Comparison of ENCODE assay signal across 24 cellular contexts in the genomic region with DNA sequence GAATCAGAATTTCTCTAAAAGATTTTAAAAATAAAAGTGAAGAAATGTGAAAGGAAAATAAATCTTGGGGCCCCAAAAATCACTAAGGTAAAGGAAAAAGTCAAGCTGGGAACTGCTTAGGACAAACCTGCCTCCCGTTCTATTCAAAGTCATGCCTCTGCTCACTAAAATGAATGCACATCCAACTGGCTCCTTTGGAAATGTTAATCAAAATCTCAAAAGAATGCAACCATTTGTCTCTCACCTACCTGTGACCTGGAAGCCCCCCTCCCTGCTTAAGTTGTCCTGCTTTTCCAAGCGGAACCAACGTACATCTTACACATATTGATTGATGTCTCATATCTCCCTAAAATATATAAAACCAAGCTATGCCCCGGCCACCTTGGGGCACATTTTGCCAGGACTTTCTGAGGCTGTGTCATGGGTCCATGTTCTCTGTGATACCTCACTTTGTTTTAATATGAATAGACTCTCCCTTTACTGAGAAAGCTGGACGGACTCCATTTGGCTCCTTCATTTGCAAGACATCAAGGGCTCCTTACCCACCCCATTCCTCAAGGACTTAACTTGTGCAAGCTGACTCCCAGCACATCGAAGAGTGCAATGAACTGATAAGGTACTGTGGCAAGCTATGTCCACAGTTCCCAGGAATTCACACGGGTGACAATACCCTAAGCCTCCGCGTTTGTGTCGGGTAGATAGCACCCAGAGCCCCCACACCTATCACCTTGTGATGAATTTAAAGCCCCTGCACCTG.
"Had no signal": no experiment of that assay in that cellular context is flagged by ENCODE, and none has a peak within 500 bp of the region (broad histone marks: within the 10 kb centered on the region; RNA-seq: fewer than 3 reads in every experiment).

No MANE protein-coding gene starts in this region.

- H3K9me3 Mint-ChIP-seq: T-helper 2 cell treated with Interferon-gamma antibody and Interleukin-4, amounts not matched to agents 5 μg/mL and 100 μg/mL, for 36 hours had no signal

- H3K4me3 Mint-ChIP-seq: activated T-cell treated with anti-CD3 and anti-CD28 coated beads, Interleukin-2, amount 50 U/mL, for 72 hours; mesothelial cell of epicardium; natural killer cell treated with Interleukin-12 subunit alpha and Interleukin-12 subunit beta and Interleukin-15 and Interleukin-18, amount 100 ng/mL, for 72 hours; T-helper 2 cell treated with Interferon-gamma antibody and Interleukin-4, amounts not matched to agents 5 μg/mL and 100 μg/mL, for 36 hours had no signal

- H3K36me3 Mint-ChIP-seq: mesothelial cell of epicardium; natural killer cell treated with Interleukin-12 subunit alpha and Interleukin-12 subunit beta and Interleukin-15 and Interleukin-18, amount 100 ng/mL, for 72 hours had no signal

- ATAC-seq: activated T-cell treated with anti-CD3 and anti-CD28 coated beads, Interleukin-2, amount 50 U/mL, for 72 hours; foreskin keratinocyte; left colon; lower lobe of right lung; natural killer cell treated with Interleukin-12 subunit alpha and Interleukin-12 subunit beta and Interleukin-15 and Interleukin-18, amount 100 ng/mL, for 72 hours had no signal

- H3K4me3 ChIP-seq: dorsolateral prefrontal cortex, lower lobe of right lung, transverse colon, uterus had no signal

- H3K27ac Mint-ChIP-seq: activated T-cell treated with anti-CD3 and anti-CD28 coated beads, Interleukin-2, amount 50 U/mL, for 72 hours; mesothelial cell of epicardium; natural killer cell treated with Interleukin-12 subunit alpha and Interleukin-12 subunit beta and Interleukin-15 and Interleukin-18, amount 100 ng/mL, for 72 hours; T-helper 2 cell treated with Interferon-gamma antibody and Interleukin-4, amounts not matched to agents 5 μg/mL and 100 μg/mL, for 36 hours had no signal

- H3K27ac ChIP-seq: brain microvascular endothelial cell, dorsolateral prefrontal cortex, epithelial cell of prostate, foreskin keratinocyte, lower lobe of right lung, transverse colon, uterus had no signal

- H3K27me3 Mint-ChIP-seq: natural killer cell treated with Interleukin-12 subunit alpha and Interleukin-12 subunit beta and Interleukin-15 and Interleukin-18, amount 100 ng/mL, for 72 hours had no signal

- DNase-seq: activated CD4-positive, alpha-beta T cell treated with anti-CD3 and anti-CD28 coated beads, Interleukin-2, amount 50 U/mL, for 1 hour; activated CD4-positive, CD25-positive, alpha-beta regulatory T cell treated with anti-CD3 and anti-CD28 coated beads, Interleukin-2, amount 50 U/mL, for 72 hours; activated CD8-positive, alpha-beta memory T cell treated with anti-CD3 and anti-CD28 coated beads for 24 hours; activated effector memory CD4-positive, alpha-beta T cell treated with anti-CD3 and anti-CD28 coated beads, Interleukin-2, amount 50 U/mL, for 16 hours; activated naive CD4-positive, alpha-beta T cell treated with anti-CD3 and anti-CD28 coated beads, Interleukin-2, amount 50 U/mL, for 16 hours; activated T-cell treated with anti-CD3 and anti-CD28 coated beads, Interleukin-2, amount 50 U/mL, for 72 hours; aorta; brain microvascular endothelial cell; central memory CD4-positive, alpha-beta T cell; dorsolateral prefrontal cortex; foreskin keratinocyte; islet precursor cell; left colon; lower lobe of right lung; nucleus accumbens; retina; stimulated activated CD4-positive, alpha-beta T cell treated with anti-CD3 and anti-CD28 coated beads, Interleukin-2, amount 100 ng/mL, for 24 hours; stimulated activated naive CD4-positive, alpha-beta T cell treated with Interleukin-2 at 50 U/mL for 16 hours; transverse colon; uterus had no signal

- H3K9me3 ChIP-seq: lower lobe of right lung, transverse colon, uterus had no signal

- H3K27me3 ChIP-seq: brain microvascular endothelial cell, foreskin keratinocyte, transverse colon, uterus had no signal

- H3K4me1 ChIP-seq: lower lobe of right lung, transverse colon, uterus had no signal

- H3K36me3 ChIP-seq: brain microvascular endothelial cell, lower lobe of right lung, transverse colon, uterus had no signal
